ENCODE assay signal across 26 cellular contexts in genomic region chr21:45447821-45448220, GRCh38. TPM values are rescaled to one million over a fixed set of nuclear protein-coding genes. Genes with fewer than 3 reads are reported as not detected.
A peak's percentile ranks its signal among the peaks of the same experiment; 100 is the strongest.
DNase-seq lines count a peak whose midpoint lies in the region; ATAC-seq and TF ChIP-seq lines count a peak whose summit lies in the region.
"Had no signal": no experiment of that assay in that cellular context is flagged by ENCODE, and none has a peak within 500 bp of the region (broad histone marks: within the 10 kb centered on the region; RNA-seq: fewer than 3 reads in every experiment).

No MANE protein-coding gene starts in this region.

- no peak overlapping the region for H3K27ac ChIP-seq in right cardiac atrium (ENCODE audit: low read length)
- no peak overlapping the region for H3K27ac ChIP-seq in RWPE2 (ENCODE audit: poor library complexity, severe bottlenecking)
- H3K27ac ChIP-seq in osteoblast (ENCODE audit: low read depth, low read length): no peak overlapping the region
- H3K27ac ChIP-seq: 22Rv1, brain microvascular endothelial cell, left lung, psoas muscle, thoracic aorta, vagina, VCaP had no signal

- no peaks in the 10 kb centered on the region for H3K36me3 ChIP-seq in RWPE2 (ENCODE audit: low read depth)
- no peaks in the 10 kb centered on the region for H3K36me3 ChIP-seq in osteoblast (ENCODE audit: insufficient read depth, low read length)
- H3K36me3 ChIP-seq: left lung, vagina had no signal

- no peaks in the 10 kb centered on the region for H3K79me2 ChIP-seq in osteoblast (ENCODE audit: insufficient read depth, low read length)

- no peak for TF ChIP-seq CTCF in RWPE2 (IDR thresholded peaks at IDR 0.05; ENCODE audit: poor library complexity, severe bottlenecking)
- TF ChIP-seq CTCF in fibroblast of the aortic adventitia (IDR thresholded peaks at IDR 0.05; ENCODE audit: insufficient read depth, low read length): no peak
- TF ChIP-seq CTCF in osteoblast (IDR thresholded peaks at IDR 0.05; ENCODE audit: extremely low read depth, low read depth, low read length): no peak

- no peak overlapping the region for H3K4me2 ChIP-seq in osteoblast (ENCODE audit: insufficient read depth, low read length)

- H2AFZ ChIP-seq in osteoblast (ENCODE audit: low read length): no peak overlapping the region

- WGBS in right cardiac atrium: 85% methylated on average over 8 of the region's 8 CpGs

- no peak overlapping the region for H3K4me3 ChIP-seq in right cardiac atrium (ENCODE audit: low read length)
- no peak overlapping the region for H3K4me3 ChIP-seq in RWPE2 (ENCODE audit: severe bottlenecking)
- no peak overlapping the region for H3K4me3 ChIP-seq in fibroblast of the aortic adventitia (ENCODE audit: low read depth, low read length)
- H3K4me3 ChIP-seq in osteoblast (ENCODE audit: insufficient read depth, low read length): no peak overlapping the region
- H3K4me3 ChIP-seq: left lung, psoas muscle, thoracic aorta, vagina had no signal

- intact Hi-C loops in Right ventricle myocardium inferior (cut with DNase I): no loop called here
- intact Hi-C loops in right cardiac atrium (cut with DNase I): no loop called here

- no peak for ATAC-seq in Right ventricle myocardium inferior
- no peak for ATAC-seq in right cardiac atrium
- peak; percentile 48; the same call in 2 of the 3 replicates for ATAC-seq in RWPE2 (ENCODE audit: low read depth)
- no peak for ATAC-seq in GM18517 (IDR thresholded peaks at IDR 0.05; ENCODE audit: unreplicated experiment)
- ATAC-seq: left lung; naive thymus-derived CD4-positive, alpha-beta T cell; psoas muscle; stimulated activated naive CD8-positive, alpha-beta T cell treated with anti-CD3 and anti-CD28 coated beads, Interleukin-15, Interleukin-2, amounts not matched to agents 100 U/mL and 50 U/mL, for 24 hours had no signal

- H4K20me1 ChIP-seq in osteoblast (ENCODE audit: insufficient read depth, low read length): no peaks in the 10 kb centered on the region

- no peaks in the 10 kb centered on the region for H3K4me1 ChIP-seq in right cardiac atrium (ENCODE audit: control insufficient read depth, insufficient read depth, low read length)
- H3K4me1 ChIP-seq in RWPE2 (ENCODE audit: insufficient read depth, poor library complexity, severe bottlenecking): no peaks in the 10 kb centered on the region
- no peaks in the 10 kb centered on the region for H3K4me1 ChIP-seq in osteoblast (ENCODE audit: insufficient read depth, low read length)
- H3K4me1 ChIP-seq: left lung, psoas muscle had no signal

- H3K27me3 ChIP-seq in right cardiac atrium (ENCODE audit: control insufficient read depth, insufficient read depth): no peaks in the 10 kb centered on the region
- H3K27me3 ChIP-seq in RWPE2 (ENCODE audit: insufficient read depth, poor library complexity, severe bottlenecking): no peaks in the 10 kb centered on the region
- H3K27me3 ChIP-seq in osteoblast (ENCODE audit: insufficient read depth, low read length): no peaks in the 10 kb centered on the region
- H3K27me3 ChIP-seq: brain microvascular endothelial cell, left lung, vagina had no signal

- H3K9me3 ChIP-seq in right cardiac atrium (ENCODE audit: control insufficient read depth, low read length) (no peaks in the 10 kb centered on the region), RWPE2 (ENCODE audit: severe bottlenecking) (peaks cover 6% of the 10 kb centered on the region), osteoblast (ENCODE audit: low read depth, low read length) (no peaks in the 10 kb centered on the region)
- H3K9me3 ChIP-seq: psoas muscle, vagina had no signal

- DNase-seq in Right ventricle myocardium inferior (ENCODE audit: missing footprints) (peak; percentile 22), right cardiac atrium (no peak), RWPE2 (ENCODE audit: low spot score) (no peak), fibroblast of the aortic adventitia (ENCODE audit: low read depth) (peak; percentile 14), osteoblast (ENCODE audit: insufficient read length, low spot score, missing footprints) (peak; percentile 82), NCI-H1694 (lab: John Stamatoyannopoulos, UW) (no peak), AG20443 (ENCODE audit: low spot score) (no peak)
- DNase-seq: activated CD4-positive, alpha-beta T cell treated with anti-CD3 and anti-CD28 coated beads for 48 hours; activated gamma-delta T cell treated with Interleukin-2 at 50 U/mL for 16 hours; activated T-cell treated with anti-CD3 and anti-CD28 coated beads, Interleukin-2, amount 50 U/mL, for 24 hours; brain microvascular endothelial cell; effector CD4-positive, alpha-beta T cell; erythroblast; KBM-7; MV-4-11; naive thymus-derived CD4-positive, alpha-beta T cell; NCI-H146; NCI-H446 treated with DMSO at 0.1 percent for 48 hours; stimulated activated naive CD8-positive, alpha-beta T cell treated with anti-CD3 and anti-CD28 coated beads, Interleukin-15, Interleukin-2, amounts not matched to agents 100 U/mL and 50 U/mL, for 24 hours had no signal

RNA-seq across cellular contexts. Expression of gene COL18A1, which starts 42.9 kb away (rescaled TPM):
- total RNA-seq in Right ventricle myocardium inferior (51.6 TPM), right cardiac atrium (100 to 1,000 TPM in 1 of 4 donors, 10 to 100 TPM in 3; 63.5 to 134 (median 84.6) TPM), fibroblast of the aortic adventitia (ENCODE audit: low replicate concordance) (56.5 and 57.9 TPM in 2 replicates), osteoblast (8.3 and 8.8 TPM in 2 replicates)
- 52.3 TPM for polyA plus RNA-seq in right cardiac atrium

Comparison
In these comparisons a context has a peak if more than half of its experiments do, and no peak if none do; other contexts are left out.
1. DNase-seq: peak in Right ventricle myocardium inferior (single experiment), fibroblast of the aortic adventitia (single experiment) and osteoblast (single experiment); none in right cardiac atrium (0 of 3), RWPE2 (single experiment), NCI-H1694 (single experiment) and AG20443 (single experiment).